10 cellular contexts compared by ENCODE assay signal in genomic region chr16:23863511-23864422, GRCh38. TPM values are rescaled to one million over a fixed set of nuclear protein-coding genes. Genes with fewer than 3 reads are reported as not detected.
DNase-seq lines count a peak whose midpoint lies in the region; ATAC-seq and TF ChIP-seq lines count a peak whose summit lies in the region.
"Had no signal": no experiment of that assay in that cellular context is flagged by ENCODE, and none has a peak within 500 bp of the region (broad histone marks: within the 10 kb centered on the region; RNA-seq: fewer than 3 reads in every experiment).

No MANE protein-coding gene starts in this region.

- DNase-seq in DND-41 (peak; percentile 58), hepatic stellate cell (ENCODE audit: low spot score) (no peak), caudate nucleus (lab: John Stamatoyannopoulos, UW) (no peak), DMS 273 (lab: John Stamatoyannopoulos, UW; ENCODE audit: unreplicated experiment) (no peak)
- DNase-seq in activated naive CD4-positive, alpha-beta T cell treated with anti-CD3 and anti-CD28 coated beads, Interleukin-2, amount 50 U/mL, for 72 hours (ENCODE audit: low spot score in 2 of 2) = no peak

- peak overlapping the region; percentile 19 to 58; a peak in 3 of 4 replicates for H3K4me3 ChIP-seq in DND-41 (ENCODE audit: low read depth in 1 of 2, low read length in 2 of 2)
- peak overlapping the region; percentile 1 to 22 (median 6) for H3K4me3 ChIP-seq in subcutaneous abdominal adipose tissue (ENCODE audit: low read depth in 1 of 5, low read length in 5 of 5)
- H3K4me3 ChIP-seq: skin epidermis had no signal

- H3K27ac ChIP-seq in DND-41 (ENCODE audit: low read length) (peak overlapping the region; percentile 92), subcutaneous abdominal adipose tissue (ENCODE audit: low read depth, low read length) (no peak overlapping the region), caudate nucleus (ENCODE audit: low read depth, low read length) (no peak overlapping the region)

- peak overlapping the region; percentile 90 to 93 for H3K27ac Mint-ChIP-seq in activated naive CD4-positive, alpha-beta T cell treated with anti-CD3 and anti-CD28 coated beads, Interleukin-2, amount 50 U/mL, for 72 hours
- H3K27ac Mint-ChIP-seq: brain had no signal

- H3K9ac ChIP-seq in DND-41 (ENCODE audit: low read depth, low read length) (peak overlapping the region; percentile 59), subcutaneous abdominal adipose tissue (ENCODE audit: low read length in 5 of 5) (no peak overlapping the region)

- no peak for TF ChIP-seq CTCF in DND-41 (IDR thresholded peaks at IDR 0.05; ENCODE audit: borderline replicate concordance, extremely low read depth, low read length, poor library complexity, severe bottlenecking)

- H3K27me3 ChIP-seq in DND-41 (ENCODE audit: insufficient read depth, low read length, poor library complexity) = no peaks in the 10 kb centered on the region
- H3K27me3 ChIP-seq in subcutaneous abdominal adipose tissue (ENCODE audit: control insufficient read depth in 5 of 5, insufficient read depth in 4 of 5, low read length in 5 of 5) = no peaks in the 10 kb centered on the region

- peak overlapping the region; percentile 69 for H3K4me2 ChIP-seq in DND-41 (ENCODE audit: insufficient read depth, low read length)

- no peaks in the 10 kb centered on the region for H4K20me1 ChIP-seq in DND-41 (ENCODE audit: insufficient read depth, low read length)

- no peaks in the 10 kb centered on the region for H3K36me3 ChIP-seq in DND-41 (ENCODE audit: insufficient read depth, low read length)
- no peaks in the 10 kb centered on the region for H3K36me3 ChIP-seq in subcutaneous abdominal adipose tissue (ENCODE audit: control insufficient read depth in 5 of 5, insufficient read depth in 5 of 5, low read length in 5 of 5)

- peaks cover 58% of the 10 kb centered on the region for H3K4me1 ChIP-seq in DND-41 (ENCODE audit: insufficient read depth, low read length)
- H3K4me1 ChIP-seq in subcutaneous abdominal adipose tissue (ENCODE audit: control insufficient read depth in 5 of 5, insufficient read depth in 5 of 5, low read length in 5 of 5) = peaks cover 0 to 22% (median 4%) of the 10 kb centered on the region in 5 donors

- H2AFZ ChIP-seq in DND-41 (ENCODE audit: low read depth, low read length) = peak overlapping the region; percentile 75

- ATAC-seq in DND-41 (ENCODE audit: insufficient read depth, low read depth) (peak; percentile 83), GM19452 (IDR thresholded peaks at IDR 0.05; ENCODE audit: unreplicated experiment) (peak; percentile 79), HG03457 (IDR thresholded peaks at IDR 0.05; ENCODE audit: unreplicated experiment) (peak; percentile 59)
- ATAC-seq in activated naive CD4-positive, alpha-beta T cell treated with anti-CD3 and anti-CD28 coated beads, Interleukin-2, amount 50 U/mL, for 72 hours = peak; percentile 72 to 81

- H3K9me3 ChIP-seq in DND-41 (ENCODE audit: insufficient read depth, low read length, severe bottlenecking) (no peaks in the 10 kb centered on the region), subcutaneous abdominal adipose tissue (ENCODE audit: control insufficient read depth in 5 of 5, low read length in 5 of 5) (no peaks in the 10 kb centered on the region)

- peaks cover 0 to 4% of the 10 kb centered on the region in 2 donors for H3K36me3 Mint-ChIP-seq in activated naive CD4-positive, alpha-beta T cell treated with anti-CD3 and anti-CD28 coated beads, Interleukin-2, amount 50 U/mL, for 72 hours
- H3K36me3 Mint-ChIP-seq: brain had no signal

- peaks cover 87% of the 10 kb centered on the region for H3K79me2 ChIP-seq in DND-41 (ENCODE audit: insufficient read depth, low read length)

- H3K9me3 Mint-ChIP-seq in activated naive CD4-positive, alpha-beta T cell treated with anti-CD3 and anti-CD28 coated beads, Interleukin-2, amount 50 U/mL, for 72 hours = peaks cover 0 to 4% of the 10 kb centered on the region in 2 donors
- H3K9me3 Mint-ChIP-seq: brain had no signal

RNA-seq across cellular contexts. Expression of gene PRKCB, which starts 28.0 kb away (rescaled TPM):
- total RNA-seq in activated naive CD4-positive, alpha-beta T cell treated with anti-CD3 and anti-CD28 coated beads, Interleukin-2, amount 50 U/mL, for 72 hours = 10 to 100 TPM; 47.8 to 89.9 TPM
